Comparison of ENCODE assay signal across 1 cellular context in genomic region chr7:146115665-146116451, GRCh38.
A peak's percentile ranks its signal among the peaks of the same experiment; 100 is the strongest.
TF ChIP-seq lines count a peak whose summit lies in the region.

No MANE protein-coding gene starts in this region.

TF ChIP-seq in K562, 482 proteins besides CTCF, POLR2A, EP300 and RAD21 (continued from another document and continues in another):
- TF ChIP-seq AFF4 (CRISPR knock-in tag; IDR thresholded peaks at IDR 0.05) (0 out of 2 replicates have a peak, but pooled peaks have one; percentile 51), NR3C1 (CRISPR knock-in tag; IDR thresholded peaks at IDR 0.05) (0 out of 2 replicates have a peak, but pooled peaks have one; percentile 38), RB1 (IDR thresholded peaks at IDR 0.05; ENCODE audit: low read depth) (peak; percentile 76; the same call in 1 of the 2 replicates), SNIP1 (IDR thresholded peaks at IDR 0.05; ENCODE audit: low read depth) (no peak), CHAMP1 (IDR thresholded peaks at IDR 0.05) (peak; percentile 55; the same call in 1 of the 2 replicates), NCOA1 (IDR thresholded peaks at IDR 0.05; ENCODE audit: low read depth) (peak; percentile 58), MCM3 (IDR thresholded peaks at IDR 0.05) (no peak), COPS2 (conservative IDR thresholded peaks at IDR 0.05) (no peak), RFX1 (IDR thresholded peaks at IDR 0.05) (no peak), TAF1 (IDR thresholded peaks at IDR 0.05; ENCODE audit: control insufficient read depth, extremely low read depth, insufficient read depth, low read length, severe bottlenecking) (no peak), RBM39 (optimal IDR thresholded peaks at IDR 0.05; ENCODE audit: low read depth, low read length) (no peak), CEBPG (CRISPR knock-in tag; IDR thresholded peaks at IDR 0.05) (no peak), CEBPG (tag; conservative IDR thresholded peaks at IDR 0.05 in 1 of 2, IDR thresholded peaks at IDR 0.05 in 1 of 2) (no peak), FOXK1 (CRISPR knock-in tag; IDR thresholded peaks at IDR 0.05; ENCODE audit: borderline replicate concordance) (0 out of 2 replicates have a peak, but pooled peaks have one; percentile 71), HDGF (IDR thresholded peaks at IDR 0.05) (no peak), ZBTB7A (IDR thresholded peaks at IDR 0.05; ENCODE audit: borderline replicate concordance, control insufficient read depth, low read depth, low read length) (peak; percentile 33; the same call in 1 of the 2 replicates), MAFG (tag; conservative IDR thresholded peaks at IDR 0.05) (no peak), EGR1 (conservative IDR thresholded peaks at IDR 0.05) (peak; percentile 92), RCOR1 (IDR thresholded peaks at IDR 0.05; ENCODE audit: borderline replicate concordance in 1 of 2, low read depth in 2 of 2, low read length in 2 of 2) (peak in 1 of 2 experiments; percentile 60; a peak in 1 of 4 replicates), HMGXB4 (CRISPR knock-in tag; IDR thresholded peaks at IDR 0.05) (0 out of 2 replicates have a peak, but pooled peaks have one; percentile 50), RFX5 (IDR thresholded peaks at IDR 0.05; ENCODE audit: low read depth, low read length) (no peak), ZSCAN32 (CRISPR knock-in tag; IDR thresholded peaks at IDR 0.05) (no peak), HBP1 (CRISPR knock-in tag; IDR thresholded peaks at IDR 0.05) (no peak), ETV6 (IDR thresholded peaks at IDR 0.05; ENCODE audit: borderline replicate concordance in 1 of 2, low read depth in 2 of 2, low read length in 1 of 2) (no peak), ETV6 (CRISPR knock-in tag; IDR thresholded peaks at IDR 0.05; ENCODE audit: borderline replicate concordance) (no peak), SRSF1 (IDR thresholded peaks at IDR 0.05; ENCODE audit: low read depth, low read length) (no peak), ZBTB9 (CRISPR knock-in tag; IDR thresholded peaks at IDR 0.05) (no peak), ZNF436 (CRISPR knock-in tag; IDR thresholded peaks at IDR 0.05) (no peak)
- TF ChIP-seq, protein P1, sequence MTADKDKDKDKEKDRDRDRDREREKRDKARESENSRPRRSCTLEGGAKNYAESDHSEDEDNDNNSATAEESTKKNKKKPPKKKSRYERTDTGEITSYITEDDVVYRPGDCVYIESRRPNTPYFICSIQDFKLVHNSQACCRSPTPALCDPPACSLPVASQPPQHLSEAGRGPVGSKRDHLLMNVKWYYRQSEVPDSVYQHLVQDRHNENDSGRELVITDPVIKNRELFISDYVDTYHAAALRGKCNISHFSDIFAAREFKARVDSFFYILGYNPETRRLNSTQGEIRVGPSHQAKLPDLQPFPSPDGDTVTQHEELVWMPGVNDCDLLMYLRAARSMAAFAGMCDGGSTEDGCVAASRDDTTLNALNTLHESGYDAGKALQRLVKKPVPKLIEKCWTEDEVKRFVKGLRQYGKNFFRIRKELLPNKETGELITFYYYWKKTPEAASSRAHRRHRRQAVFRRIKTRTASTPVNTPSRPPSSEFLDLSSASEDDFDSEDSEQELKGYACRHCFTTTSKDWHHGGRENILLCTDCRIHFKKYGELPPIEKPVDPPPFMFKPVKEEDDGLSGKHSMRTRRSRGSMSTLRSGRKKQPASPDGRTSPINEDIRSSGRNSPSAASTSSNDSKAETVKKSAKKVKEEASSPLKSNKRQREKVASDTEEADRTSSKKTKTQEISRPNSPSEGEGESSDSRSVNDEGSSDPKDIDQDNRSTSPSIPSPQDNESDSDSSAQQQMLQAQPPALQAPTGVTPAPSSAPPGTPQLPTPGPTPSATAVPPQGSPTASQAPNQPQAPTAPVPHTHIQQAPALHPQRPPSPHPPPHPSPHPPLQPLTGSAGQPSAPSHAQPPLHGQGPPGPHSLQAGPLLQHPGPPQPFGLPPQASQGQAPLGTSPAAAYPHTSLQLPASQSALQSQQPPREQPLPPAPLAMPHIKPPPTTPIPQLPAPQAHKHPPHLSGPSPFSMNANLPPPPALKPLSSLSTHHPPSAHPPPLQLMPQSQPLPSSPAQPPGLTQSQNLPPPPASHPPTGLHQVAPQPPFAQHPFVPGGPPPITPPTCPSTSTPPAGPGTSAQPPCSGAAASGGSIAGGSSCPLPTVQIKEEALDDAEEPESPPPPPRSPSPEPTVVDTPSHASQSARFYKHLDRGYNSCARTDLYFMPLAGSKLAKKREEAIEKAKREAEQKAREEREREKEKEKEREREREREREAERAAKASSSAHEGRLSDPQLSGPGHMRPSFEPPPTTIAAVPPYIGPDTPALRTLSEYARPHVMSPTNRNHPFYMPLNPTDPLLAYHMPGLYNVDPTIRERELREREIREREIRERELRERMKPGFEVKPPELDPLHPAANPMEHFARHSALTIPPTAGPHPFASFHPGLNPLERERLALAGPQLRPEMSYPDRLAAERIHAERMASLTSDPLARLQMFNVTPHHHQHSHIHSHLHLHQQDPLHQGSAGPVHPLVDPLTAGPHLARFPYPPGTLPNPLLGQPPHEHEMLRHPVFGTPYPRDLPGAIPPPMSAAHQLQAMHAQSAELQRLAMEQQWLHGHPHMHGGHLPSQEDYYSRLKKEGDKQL (CRISPR knock-in tag; IDR thresholded peaks at IDR 0.05; ENCODE audit: borderline replicate concordance), result no peak
- TF ChIP-seq, protein P2, sequence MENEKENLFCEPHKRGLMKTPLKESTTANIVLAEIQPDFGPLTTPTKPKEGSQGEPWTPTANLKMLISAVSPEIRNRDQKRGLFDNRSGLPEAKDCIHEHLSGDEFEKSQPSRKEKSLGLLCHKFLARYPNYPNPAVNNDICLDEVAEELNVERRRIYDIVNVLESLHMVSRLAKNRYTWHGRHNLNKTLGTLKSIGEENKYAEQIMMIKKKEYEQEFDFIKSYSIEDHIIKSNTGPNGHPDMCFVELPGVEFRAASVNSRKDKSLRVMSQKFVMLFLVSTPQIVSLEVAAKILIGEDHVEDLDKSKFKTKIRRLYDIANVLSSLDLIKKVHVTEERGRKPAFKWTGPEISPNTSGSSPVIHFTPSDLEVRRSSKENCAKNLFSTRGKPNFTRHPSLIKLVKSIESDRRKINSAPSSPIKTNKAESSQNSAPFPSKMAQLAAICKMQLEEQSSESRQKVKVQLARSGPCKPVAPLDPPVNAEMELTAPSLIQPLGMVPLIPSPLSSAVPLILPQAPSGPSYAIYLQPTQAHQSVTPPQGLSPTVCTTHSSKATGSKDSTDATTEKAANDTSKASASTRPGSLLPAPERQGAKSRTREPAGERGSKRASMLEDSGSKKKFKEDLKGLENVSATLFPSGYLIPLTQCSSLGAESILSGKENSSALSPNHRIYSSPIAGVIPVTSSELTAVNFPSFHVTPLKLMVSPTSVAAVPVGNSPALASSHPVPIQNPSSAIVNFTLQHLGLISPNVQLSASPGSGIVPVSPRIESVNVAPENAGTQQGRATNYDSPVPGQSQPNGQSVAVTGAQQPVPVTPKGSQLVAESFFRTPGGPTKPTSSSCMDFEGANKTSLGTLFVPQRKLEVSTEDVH (IDR thresholded peaks at IDR 0.05; ENCODE audit: low read depth, partially characterized antibody), result peak; percentile 22
- TF ChIP-seq, protein P3, sequence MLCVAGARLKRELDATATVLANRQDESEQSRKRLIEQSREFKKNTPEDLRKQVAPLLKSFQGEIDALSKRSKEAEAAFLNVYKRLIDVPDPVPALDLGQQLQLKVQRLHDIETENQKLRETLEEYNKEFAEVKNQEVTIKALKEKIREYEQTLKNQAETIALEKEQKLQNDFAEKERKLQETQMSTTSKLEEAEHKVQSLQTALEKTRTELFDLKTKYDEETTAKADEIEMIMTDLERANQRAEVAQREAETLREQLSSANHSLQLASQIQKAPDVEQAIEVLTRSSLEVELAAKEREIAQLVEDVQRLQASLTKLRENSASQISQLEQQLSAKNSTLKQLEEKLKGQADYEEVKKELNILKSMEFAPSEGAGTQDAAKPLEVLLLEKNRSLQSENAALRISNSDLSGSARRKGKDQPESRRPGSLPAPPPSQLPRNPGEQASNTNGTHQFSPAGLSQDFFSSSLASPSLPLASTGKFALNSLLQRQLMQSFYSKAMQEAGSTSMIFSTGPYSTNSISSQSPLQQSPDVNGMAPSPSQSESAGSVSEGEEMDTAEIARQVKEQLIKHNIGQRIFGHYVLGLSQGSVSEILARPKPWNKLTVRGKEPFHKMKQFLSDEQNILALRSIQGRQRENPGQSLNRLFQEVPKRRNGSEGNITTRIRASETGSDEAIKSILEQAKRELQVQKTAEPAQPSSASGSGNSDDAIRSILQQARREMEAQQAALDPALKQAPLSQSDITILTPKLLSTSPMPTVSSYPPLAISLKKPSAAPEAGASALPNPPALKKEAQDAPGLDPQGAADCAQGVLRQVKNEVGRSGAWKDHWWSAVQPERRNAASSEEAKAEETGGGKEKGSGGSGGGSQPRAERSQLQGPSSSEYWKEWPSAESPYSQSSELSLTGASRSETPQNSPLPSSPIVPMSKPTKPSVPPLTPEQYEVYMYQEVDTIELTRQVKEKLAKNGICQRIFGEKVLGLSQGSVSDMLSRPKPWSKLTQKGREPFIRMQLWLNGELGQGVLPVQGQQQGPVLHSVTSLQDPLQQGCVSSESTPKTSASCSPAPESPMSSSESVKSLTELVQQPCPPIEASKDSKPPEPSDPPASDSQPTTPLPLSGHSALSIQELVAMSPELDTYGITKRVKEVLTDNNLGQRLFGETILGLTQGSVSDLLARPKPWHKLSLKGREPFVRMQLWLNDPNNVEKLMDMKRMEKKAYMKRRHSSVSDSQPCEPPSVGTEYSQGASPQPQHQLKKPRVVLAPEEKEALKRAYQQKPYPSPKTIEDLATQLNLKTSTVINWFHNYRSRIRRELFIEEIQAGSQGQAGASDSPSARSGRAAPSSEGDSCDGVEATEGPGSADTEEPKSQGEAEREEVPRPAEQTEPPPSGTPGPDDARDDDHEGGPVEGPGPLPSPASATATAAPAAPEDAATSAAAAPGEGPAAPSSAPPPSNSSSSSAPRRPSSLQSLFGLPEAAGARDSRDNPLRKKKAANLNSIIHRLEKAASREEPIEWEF (CRISPR knock-in tag; IDR thresholded peaks at IDR 0.05), result no peak
